In genomic region chr1:151953409-151954094, GRCh38 we compare ENCODE assay signal across 14 cellular contexts.
"Had no signal": no experiment of that assay in that cellular context is flagged by ENCODE, and none has a peak within 500 bp of the region (broad histone marks: within the 10 kb centered on the region; RNA-seq: fewer than 3 reads in every experiment).

No MANE protein-coding gene starts in this region.

- H3K27me3 ChIP-seq: ascending aorta, ovary, tibial nerve had no signal

- H3K4me3 ChIP-seq: ascending aorta, ovary, tibial nerve had no signal

- H3K9me3 Mint-ChIP-seq: activated naive CD4-positive, alpha-beta T cell treated with anti-CD3 and anti-CD28 coated beads for 36 hours; activated naive CD8-positive, alpha-beta T cell treated with anti-CD3 and anti-CD28 coated beads, Interleukin-2, amount 50 U/mL, for 24 hours; activated T-helper 2 cell treated with anti-CD3 and anti-CD28 coated beads, Interferon-gamma antibody, Interleukin-2, Interleukin-4, amounts not matched to agents 10 μg/mL and 5 μg/mL and 100 μg/mL, durations not matched to agents 14 hours and 24 hours and 36 hours; neural crest cell had no signal

- DNase-seq: activated CD4-positive, alpha-beta T cell treated with anti-CD3 and anti-CD28 coated beads, Interleukin-2, amount 50 U/mL, for 48 hours; activated naive CD4-positive, alpha-beta T cell treated with anti-CD3 and anti-CD28 coated beads for 36 hours; activated naive CD8-positive, alpha-beta T cell treated with anti-CD3 and anti-CD28 coated beads, Interleukin-2, amount 50 U/mL, for 24 hours; mesendoderm; ovary; stimulated activated CD4-positive, alpha-beta T cell treated with anti-CD3 and anti-CD28 coated beads, Interleukin-15, amount 100 ng/mL, for 24 hours; stimulated activated CD4-positive, alpha-beta T cell treated with anti-CD3 and anti-CD28 coated beads, Interleukin-4, amount 100 ng/mL, for 1 hour; stimulated activated naive CD4-positive, alpha-beta T cell; T1000 had no signal

- H3K4me1 Mint-ChIP-seq: activated naive CD8-positive, alpha-beta T cell treated with anti-CD3 and anti-CD28 coated beads, Interleukin-2, amount 50 U/mL, for 24 hours had no signal

- H3K36me3 ChIP-seq: ascending aorta, ovary, tibial nerve had no signal

- H3K9me3 ChIP-seq: ascending aorta, ovary, tibial nerve had no signal

- ATAC-seq: activated naive CD8-positive, alpha-beta T cell treated with anti-CD3 and anti-CD28 coated beads, Interleukin-2, amount 50 U/mL, for 24 hours had no signal

- H3K4me3 Mint-ChIP-seq: activated naive CD4-positive, alpha-beta T cell treated with anti-CD3 and anti-CD28 coated beads for 36 hours; activated naive CD8-positive, alpha-beta T cell treated with anti-CD3 and anti-CD28 coated beads, Interleukin-2, amount 50 U/mL, for 24 hours; neural crest cell had no signal

- H3K27ac ChIP-seq: ascending aorta, epithelial cell of prostate, ovary, tibial nerve had no signal

- H3K4me1 ChIP-seq: ascending aorta had no signal

- H3K27ac Mint-ChIP-seq: activated naive CD4-positive, alpha-beta T cell treated with anti-CD3 and anti-CD28 coated beads for 36 hours; activated naive CD8-positive, alpha-beta T cell treated with anti-CD3 and anti-CD28 coated beads, Interleukin-2, amount 50 U/mL, for 24 hours; activated T-helper 2 cell treated with anti-CD3 and anti-CD28 coated beads, Interferon-gamma antibody, Interleukin-2, Interleukin-4, amounts not matched to agents 10 μg/mL and 5 μg/mL and 100 μg/mL, durations not matched to agents 14 hours and 24 hours and 36 hours had no signal
